ENCODE assay signal across 8 cellular contexts in genomic region chr12:48717252-48717695, GRCh38. TPM values are rescaled to one million over a fixed set of nuclear protein-coding genes. Genes with fewer than 3 reads are reported as not detected.
DNase-seq lines count a peak whose midpoint lies in the region; TF ChIP-seq lines count a peak whose summit lies in the region.

No MANE protein-coding gene starts in this region.

- H3K9me3 Mint-ChIP-seq in activated naive CD4-positive, alpha-beta T cell treated with anti-CD3 and anti-CD28 coated beads, Interleukin-2, amount 50 U/mL, for 24 hours, result peaks cover 9% of the 10 kb centered on the region

- intact Hi-C loops in colonic mucosa (cut with DNase I) (no loop called here), posterior vena cava (cut with DNase I) (no loop called here)

- H3K27ac Mint-ChIP-seq in activated naive CD4-positive, alpha-beta T cell treated with anti-CD3 and anti-CD28 coated beads, Interleukin-2, amount 50 U/mL, for 24 hours, result peak overlapping the region; percentile 99

- peaks cover 43% of the 10 kb centered on the region for H3K4me1 Mint-ChIP-seq in activated naive CD4-positive, alpha-beta T cell treated with anti-CD3 and anti-CD28 coated beads, Interleukin-2, amount 50 U/mL, for 24 hours

- no peak for TF ChIP-seq CTCF in colonic mucosa (IDR thresholded peaks at IDR 0.05)

- H3K4me1 ChIP-seq in colonic mucosa (peaks cover 13% of the 10 kb centered on the region), mucosa of stomach (ENCODE audit: control insufficient read depth, insufficient read depth, low read length) (peaks cover 25% of the 10 kb centered on the region)

- H3K4me3 Mint-ChIP-seq in activated naive CD4-positive, alpha-beta T cell treated with anti-CD3 and anti-CD28 coated beads, Interleukin-2, amount 50 U/mL, for 24 hours, result peak overlapping the region; percentile 93

- H3K27me3 ChIP-seq in colonic mucosa, result no peaks in the 10 kb centered on the region
- no peaks in the 10 kb centered on the region for H3K27me3 ChIP-seq in mucosa of stomach (ENCODE audit: control insufficient read depth, insufficient read depth, low read length)

- H3K9ac ChIP-seq in colonic mucosa (ENCODE audit: low read depth in 2 of 2, low read length in 2 of 2) (peak overlapping the region; percentile 39 to 46), mucosa of stomach (ENCODE audit: low read length) (peak overlapping the region; percentile 77)

- DNase-seq in activated naive CD4-positive, alpha-beta T cell treated with Interleukin-2 at 50 U/mL for 16 hours, result no peak
- DNase-seq in NAMALWA (ENCODE audit: low spot score) (peak; percentile 43), colonic mucosa (no peak), HuH-7 (ENCODE audit: low spot score) (no peak), NCI-H526 (lab: John Stamatoyannopoulos, UW) (no peak), posterior vena cava (ENCODE audit: low spot score) (no peak)

- H3K9me3 ChIP-seq in colonic mucosa (no peaks in the 10 kb centered on the region), mucosa of stomach (ENCODE audit: control insufficient read depth, low read length) (no peaks in the 10 kb centered on the region)

- H3K27ac ChIP-seq in colonic mucosa, result peak overlapping the region; percentile 94

- H3K4me3 ChIP-seq in colonic mucosa (peak overlapping the region; percentile 64), mucosa of stomach (ENCODE audit: low read length) (peak overlapping the region; percentile 56)

- H3K36me3 ChIP-seq in colonic mucosa (no peaks in the 10 kb centered on the region), mucosa of stomach (ENCODE audit: control insufficient read depth, insufficient read depth, low read length) (no peaks in the 10 kb centered on the region)

- H3K36me3 Mint-ChIP-seq in activated naive CD4-positive, alpha-beta T cell treated with anti-CD3 and anti-CD28 coated beads, Interleukin-2, amount 50 U/mL, for 24 hours, result peaks cover 22% of the 10 kb centered on the region

- no peaks in the 10 kb centered on the region for H3K27me3 Mint-ChIP-seq in activated naive CD4-positive, alpha-beta T cell treated with anti-CD3 and anti-CD28 coated beads, Interleukin-2, amount 50 U/mL, for 24 hours

RNA-seq across cellular contexts. Expression of gene CCNT1, which starts 0.8 kb away (rescaled TPM):
- total RNA-seq in colonic mucosa (10 to 100 TPM; 26.3 to 38.7 TPM), posterior vena cava (10 to 100 TPM; 25.9 to 26.7 TPM)

RNA-seq across cellular contexts. Expression of gene KANSL2, which starts 35.2 kb away (rescaled TPM):
- 10 to 100 TPM; 16.1 to 24.3 TPM for total RNA-seq in colonic mucosa
- 10 to 100 TPM; 21.1 to 24.0 TPM for total RNA-seq in posterior vena cava
